Comparison of ENCODE assay signal across 28 cellular contexts in the genomic region with DNA sequence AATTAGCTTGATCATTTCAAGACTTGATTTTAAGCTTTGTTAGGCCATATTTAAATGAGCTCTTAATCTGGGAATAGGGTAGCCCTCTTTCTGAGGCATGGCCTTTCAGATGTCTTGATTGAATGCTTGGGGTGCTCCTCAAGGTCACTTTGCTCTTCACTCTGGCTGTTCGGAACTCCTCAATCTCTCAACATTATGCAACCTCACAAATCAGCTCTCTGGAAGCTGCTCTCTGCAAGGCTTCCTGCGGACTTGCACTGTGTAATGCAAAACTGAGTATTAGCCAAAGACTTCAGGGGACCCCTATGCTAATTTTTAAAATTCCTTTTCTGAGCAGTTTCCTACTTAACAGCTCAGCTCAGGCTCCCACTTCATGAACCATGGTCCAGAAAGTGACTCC.
"Had no signal": no experiment of that assay in that cellular context is flagged by ENCODE, and none has a peak within 500 bp of the region (broad histone marks: within the 10 kb centered on the region; RNA-seq: fewer than 3 reads in every experiment).

No MANE protein-coding gene starts in this region.

- H3K36me3 ChIP-seq: brain microvascular endothelial cell, Peyer's patch, SJCRH30 had no signal

- H3K4me3 ChIP-seq: Peyer's patch, SJCRH30 had no signal

- H3K27ac Mint-ChIP-seq: activated CD8-positive, alpha-beta T cell treated with anti-CD3 and anti-CD28 coated beads for 36 hours; activated naive CD4-positive, alpha-beta T cell treated with anti-CD3 and anti-CD28 coated beads, Interleukin-2, amount 10 ng/mL, durations not matched to agents 7 days and 5 days; activated naive CD8-positive, alpha-beta T cell treated with anti-CD3 and anti-CD28 coated beads for 36 hours; activated T-cell treated with anti-CD3 and anti-CD28 coated beads, Interleukin-2, amount 50 U/mL, for 72 hours; activated T-helper 2 cell treated with anti-CD3 and anti-CD28 coated beads, Interferon-gamma antibody, Interleukin-2, Interleukin-4, amounts not matched to agents 10 μg/mL and 5 μg/mL and 100 μg/mL, durations not matched to agents 14 hours and 24 hours and 36 hours had no signal

- H3K9ac ChIP-seq: SK-N-SH had no signal

- H3K9me3 ChIP-seq: Peyer's patch, SJCRH30, SK-N-SH had no signal

- H3K9me3 Mint-ChIP-seq: activated CD8-positive, alpha-beta T cell treated with anti-CD3 and anti-CD28 coated beads for 36 hours; activated naive CD4-positive, alpha-beta T cell treated with anti-CD3 and anti-CD28 coated beads, Interleukin-2, amount 10 ng/mL, durations not matched to agents 7 days and 5 days; activated T-cell treated with anti-CD3 and anti-CD28 coated beads, Interleukin-2, amount 50 U/mL, for 72 hours; activated T-helper 2 cell treated with anti-CD3 and anti-CD28 coated beads, Interferon-gamma antibody, Interleukin-2, Interleukin-4, amounts not matched to agents 10 μg/mL and 5 μg/mL and 100 μg/mL, durations not matched to agents 14 hours and 24 hours and 36 hours had no signal

- H3K4me3 Mint-ChIP-seq: activated CD8-positive, alpha-beta T cell treated with anti-CD3 and anti-CD28 coated beads for 36 hours; activated naive CD4-positive, alpha-beta T cell treated with anti-CD3 and anti-CD28 coated beads, Interleukin-2, amount 10 ng/mL, durations not matched to agents 7 days and 5 days; activated naive CD8-positive, alpha-beta T cell treated with anti-CD3 and anti-CD28 coated beads for 36 hours; activated T-cell treated with anti-CD3 and anti-CD28 coated beads, Interleukin-2, amount 50 U/mL, for 72 hours had no signal

- DNase-seq: activated CD4-positive, alpha-beta T cell treated with anti-CD3 and anti-CD28 coated beads for 4 hours; activated CD8-positive, alpha-beta memory T cell treated with anti-CD3 and anti-CD28 coated beads, Interleukin-2, amount 50 U/mL, for 4 hours; activated CD8-positive, alpha-beta T cell treated with anti-CD3 and anti-CD28 coated beads for 36 hours; activated gamma-delta T cell treated with Interleukin-2 at 50 U/mL for 16 hours; activated naive CD4-positive, alpha-beta T cell treated with anti-CD3 and anti-CD28 coated beads, Interleukin-2, amount 10 ng/mL, durations not matched to agents 7 days and 5 days; activated naive CD8-positive, alpha-beta T cell treated with anti-CD3 and anti-CD28 coated beads for 36 hours; activated T-cell treated with anti-CD3 and anti-CD28 coated beads, Interleukin-2, amount 50 U/mL, for 72 hours; brain microvascular endothelial cell; KG1; NCI-H1092; NCI-H1417 treated with DMSO at 0.1 percent for 48 hours; NCI-H1694; NCI-H2029; NCI-H2107; NCI-H2171 treated with DMSO at 0.1 percent for 48 hours; NCI-H226; NCI-H510A; NCI-H526 treated with DMSO at 0.1 percent for 48 hours; NCI-H82; OCI-M1; Peyer's patch; Right ventricle myocardium superior; SJCRH30; SK-N-SH; T-helper 1 cell had no signal

- H3K27me3 ChIP-seq: brain microvascular endothelial cell, Peyer's patch, SJCRH30 had no signal

- H3K36me3 Mint-ChIP-seq: activated naive CD4-positive, alpha-beta T cell treated with anti-CD3 and anti-CD28 coated beads, Interleukin-2, amount 10 ng/mL, durations not matched to agents 7 days and 5 days; activated naive CD8-positive, alpha-beta T cell treated with anti-CD3 and anti-CD28 coated beads for 36 hours had no signal

- H3K27ac ChIP-seq: brain microvascular endothelial cell, Peyer's patch, RWPE1, SJCRH30, VCaP had no signal

- H3K4me1 ChIP-seq: Peyer's patch, SJCRH30 had no signal

- H3K4me2 ChIP-seq: SK-N-SH had no signal

- H3K4me1 Mint-ChIP-seq: activated naive CD4-positive, alpha-beta T cell treated with anti-CD3 and anti-CD28 coated beads, Interleukin-2, amount 10 ng/mL, durations not matched to agents 7 days and 5 days; activated naive CD8-positive, alpha-beta T cell treated with anti-CD3 and anti-CD28 coated beads for 36 hours had no signal

- H3K27me3 Mint-ChIP-seq: activated naive CD4-positive, alpha-beta T cell treated with anti-CD3 and anti-CD28 coated beads, Interleukin-2, amount 10 ng/mL, durations not matched to agents 7 days and 5 days had no signal
